Comparison of ENCODE assay signal across 8 cellular contexts in the genomic region with DNA sequence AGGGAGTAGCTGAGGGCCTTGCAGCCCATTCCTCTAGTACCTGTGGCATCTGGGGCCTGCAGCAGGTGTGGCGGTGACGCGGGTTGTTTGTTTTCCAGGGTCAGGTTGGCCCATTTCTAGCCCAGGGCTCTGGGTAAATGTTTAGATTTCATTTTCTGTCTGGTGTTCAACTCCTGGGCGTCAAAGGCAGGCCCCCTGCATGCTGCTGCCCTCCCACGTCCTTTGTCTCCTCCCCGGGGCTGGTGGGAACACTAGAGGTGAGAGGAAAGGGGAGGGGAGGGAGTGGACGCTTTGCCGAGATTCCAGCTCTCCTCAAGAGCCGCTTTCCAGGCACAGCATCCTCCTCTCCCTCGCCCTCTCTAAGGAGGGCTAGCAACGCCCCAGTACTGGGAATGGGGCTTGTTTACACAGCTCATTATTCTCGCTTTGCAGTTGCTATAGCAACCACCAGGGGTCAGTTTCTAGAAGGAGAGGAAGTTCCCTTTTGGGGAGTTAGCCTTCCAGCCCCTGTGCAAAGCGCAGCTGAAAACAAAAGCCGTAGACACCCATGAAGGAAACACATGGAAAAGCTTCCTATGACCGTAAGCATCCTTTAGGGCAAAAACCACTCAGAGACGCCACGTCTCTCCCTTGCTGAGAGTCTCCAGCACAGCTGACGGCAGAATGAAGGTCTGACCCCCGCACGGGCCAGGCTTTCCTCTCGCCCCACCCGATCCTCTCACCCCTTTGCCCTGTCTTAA.
A peak's percentile ranks its signal among the peaks of the same experiment; 100 is the strongest.
DNase-seq lines count a peak whose midpoint lies in the region; ATAC-seq and TF ChIP-seq lines count a peak whose summit lies in the region.

No MANE protein-coding gene starts in this region.

- CTCF ChIA-PET in Calu3 (lab: Charles Lee), result interaction anchor here (0.6 to 1.2 kb wide), 7 partner anchors 32 to 483 kb away, joined by 3 to 4 read pairs (median 3); a partner anchor contains a TSS
- CTCF ChIA-PET in MCF 10A (lab: Yijun Ruan, JAX), result interaction anchor here (0.6 to 1.4 kb wide), 5 partner anchors 9 to 484 kb away, joined by 3 to 5 read pairs (median 3); no protein-coding TSS in a partner anchor

- DNase-seq in Calu3 (peak; percentile 44), NCI-H748 (lab: John Stamatoyannopoulos, UW; ENCODE audit: unreplicated experiment) (peak; percentile 98), MCF 10A (ENCODE audit: unreplicated experiment) (peak; percentile 53), iris pigment epithelial cell (ENCODE audit: low read depth) (peak; percentile 64)
- no peak for DNase-seq in stimulated activated effector memory CD8-positive, alpha-beta T cell treated with anti-CD3 and anti-CD28 coated beads, Interleukin-12 subunit alpha, Interleukin-12 subunit beta, amount 100 ng/mL, for 72 hours (ENCODE audit: low spot score in 2 of 2)

- peaks cover 2% of the 10 kb centered on the region for H3K9me3 Mint-ChIP-seq in Calu3 (ENCODE audit: low read depth, unreplicated experiment)
- no peaks in the 10 kb centered on the region for H3K9me3 Mint-ChIP-seq in MCF 10A (ENCODE audit: unreplicated experiment)
- H3K9me3 Mint-ChIP-seq in stimulated activated effector memory CD8-positive, alpha-beta T cell treated with anti-CD3 and anti-CD28 coated beads, Interleukin-12 subunit alpha, Interleukin-12 subunit beta, amount 100 ng/mL, for 72 hours, result no peaks in the 10 kb centered on the region

- H3K36me3 Mint-ChIP-seq in Calu3 (ENCODE audit: insufficient read depth, unreplicated experiment) (no peaks in the 10 kb centered on the region), MCF 10A (ENCODE audit: insufficient read depth, unreplicated experiment) (no peaks in the 10 kb centered on the region)
- no peaks in the 10 kb centered on the region for H3K36me3 Mint-ChIP-seq in stimulated activated effector memory CD8-positive, alpha-beta T cell treated with anti-CD3 and anti-CD28 coated beads, Interleukin-12 subunit alpha, Interleukin-12 subunit beta, amount 100 ng/mL, for 72 hours

- H3K4me3 Mint-ChIP-seq in Calu3 (ENCODE audit: low read depth, unreplicated experiment) (no peak overlapping the region), MCF 10A (ENCODE audit: unreplicated experiment) (no peak overlapping the region)
- H3K4me3 Mint-ChIP-seq in stimulated activated effector memory CD8-positive, alpha-beta T cell treated with anti-CD3 and anti-CD28 coated beads, Interleukin-12 subunit alpha, Interleukin-12 subunit beta, amount 100 ng/mL, for 72 hours, result no peak overlapping the region

- POLR2A ChIA-PET in MCF 10A (lab: Yijun Ruan, JAX), result no interaction called here

- ATAC-seq in GM19043 (IDR thresholded peaks at IDR 0.05; ENCODE audit: low read depth, unreplicated experiment), result peak; percentile 79
- peak; percentile 80 for ATAC-seq in HG03280 (IDR thresholded peaks at IDR 0.05; ENCODE audit: unreplicated experiment)
- ATAC-seq in stimulated activated effector memory CD8-positive, alpha-beta T cell treated with anti-CD3 and anti-CD28 coated beads, Interleukin-12 subunit alpha, Interleukin-12 subunit beta, amount 100 ng/mL, for 72 hours, result peak; percentile 42
- ATAC-seq in GM18873 (IDR thresholded peaks at IDR 0.05; ENCODE audit: low FRiP score, unreplicated experiment), result no peak

- H3K27ac Mint-ChIP-seq in Calu3 (ENCODE audit: unreplicated experiment), result no peak overlapping the region
- no peak overlapping the region for H3K27ac Mint-ChIP-seq in MCF 10A (ENCODE audit: low read depth, unreplicated experiment)
- H3K27ac Mint-ChIP-seq in stimulated activated effector memory CD8-positive, alpha-beta T cell treated with anti-CD3 and anti-CD28 coated beads, Interleukin-12 subunit alpha, Interleukin-12 subunit beta, amount 100 ng/mL, for 72 hours, result no peak overlapping the region

- BruUV-seq in Calu3 (replicated peaks; lab: Mats Ljungman, UMichigan) (no TSS peak), MCF 10A (replicated peaks; lab: Mats Ljungman, UMichigan) (no TSS peak)

- H3K4me1 Mint-ChIP-seq in Calu3 (ENCODE audit: low read depth, unreplicated experiment), result no peaks in the 10 kb centered on the region
- no peaks in the 10 kb centered on the region for H3K4me1 Mint-ChIP-seq in MCF 10A (ENCODE audit: insufficient read depth, unreplicated experiment)
- H3K4me1 Mint-ChIP-seq in stimulated activated effector memory CD8-positive, alpha-beta T cell treated with anti-CD3 and anti-CD28 coated beads, Interleukin-12 subunit alpha, Interleukin-12 subunit beta, amount 100 ng/mL, for 72 hours, result no peaks in the 10 kb centered on the region

- H3K27me3 Mint-ChIP-seq in Calu3 (ENCODE audit: unreplicated experiment) (no peaks in the 10 kb centered on the region), MCF 10A (ENCODE audit: insufficient read depth, unreplicated experiment) (no peaks in the 10 kb centered on the region)

- peak; percentile 38 for TF ChIP-seq CTCF in Calu3 (IDR thresholded peaks at IDR 0.05; ENCODE audit: unreplicated experiment)
- TF ChIP-seq CTCF in MCF 10A (IDR thresholded peaks at IDR 0.05; ENCODE audit: unreplicated experiment), result peak; percentile 24

- intact Hi-C loops in Calu3 (cut with micrococcal nuclease; ENCODE audit: unreplicated experiment), result no loop called here
- intact Hi-C loops in MCF 10A (cut with micrococcal nuclease), result no loop called here

Comparison
In these comparisons a context has a peak if more than half of its experiments do, and no peak if none do; other contexts are left out.
1. DNase-seq: peak in Calu3 (single experiment), NCI-H748 (single experiment), MCF 10A (single experiment) and iris pigment epithelial cell (single experiment); none in stimulated activated effector memory CD8-positive, alpha-beta T cell treated with anti-CD3 and anti-CD28 coated beads, Interleukin-12 subunit alpha, Interleukin-12 subunit beta, amount 100 ng/mL, for 72 hours (0 of 2).